ENCODE assay signal across 25 cellular contexts in the genomic region with DNA sequence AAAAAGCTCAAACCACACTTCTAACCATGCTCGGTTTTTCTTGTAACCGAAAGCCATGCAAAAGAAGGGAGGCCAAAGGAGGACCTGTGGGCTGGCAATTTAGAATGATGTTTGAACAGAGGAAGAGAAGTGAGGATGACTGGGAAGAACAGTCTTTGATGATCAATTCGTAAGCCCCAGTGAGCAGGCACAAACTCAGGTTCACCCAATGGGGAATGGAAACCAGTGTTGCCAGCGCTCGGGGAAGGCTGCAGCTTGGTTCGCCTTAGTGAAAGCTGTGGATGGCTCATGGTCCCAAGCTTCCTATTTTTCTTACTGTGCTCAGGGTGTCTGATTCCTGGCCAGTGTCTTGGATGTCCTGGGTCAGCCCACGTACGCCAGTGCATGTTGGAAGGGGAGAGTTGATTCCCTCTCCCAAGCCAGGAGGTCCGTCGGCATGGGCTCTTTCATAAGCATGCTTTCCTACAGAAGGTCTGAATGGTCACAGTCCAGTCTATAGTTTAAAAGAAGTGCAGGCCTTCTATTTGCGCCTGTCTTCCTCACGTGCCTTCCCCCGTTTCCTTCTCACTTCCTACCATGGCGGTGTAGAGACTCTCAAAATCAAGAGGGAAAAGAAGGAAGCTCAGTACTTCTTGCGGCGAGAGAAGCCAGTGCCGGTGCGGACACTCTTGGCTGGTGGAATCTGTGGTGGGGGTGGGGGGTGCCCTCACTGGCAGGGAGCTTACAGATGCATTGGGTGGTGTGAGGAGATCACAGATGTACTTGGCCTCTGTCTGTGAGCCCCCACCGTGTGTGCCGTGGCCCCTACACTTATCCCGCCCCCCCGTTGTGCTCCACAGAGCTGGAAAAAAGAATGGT.
A peak's percentile ranks its signal among the peaks of the same experiment; 100 is the strongest.
DNase-seq lines count a peak whose midpoint lies in the region; TF ChIP-seq lines count a peak whose summit lies in the region.
"Had no signal": no experiment of that assay in that cellular context is flagged by ENCODE, and none has a peak within 500 bp of the region (broad histone marks: within the 10 kb centered on the region; RNA-seq: fewer than 3 reads in every experiment).

No MANE protein-coding gene starts in this region.

- POLR2A ChIA-PET in HEK293T (lab: Yijun Ruan, JAX): interaction anchor here (0.7 kb wide), 1 partner anchor 80 kb away, joined by 3 read pairs; a partner anchor contains a TSS

- H3K36me3 ChIP-seq in colonic mucosa: no peaks in the 10 kb centered on the region
- no peaks in the 10 kb centered on the region for H3K36me3 ChIP-seq in rectal smooth muscle tissue (ENCODE audit: control insufficient read depth, insufficient read depth, low read length)
- no peaks in the 10 kb centered on the region for H3K36me3 ChIP-seq in urinary bladder (ENCODE audit: insufficient read depth)
- H3K36me3 ChIP-seq: esophagus squamous epithelium, gastrocnemius medialis, left lung, tibial nerve had no signal

- H3K27me3 Mint-ChIP-seq in endothelial cell (ENCODE audit: unreplicated experiment): no peaks in the 10 kb centered on the region

- peaks cover 11% of the 10 kb centered on the region for H3K4me1 Mint-ChIP-seq in endothelial cell (ENCODE audit: unreplicated experiment)
- H3K4me1 Mint-ChIP-seq: activated CD4-positive, alpha-beta memory T cell treated with anti-CD3 and anti-CD28 coated beads, Interleukin-2, amount 10 ng/mL, durations not matched to agents 7 days and 5 days; activated T-helper 17 cell treated with anti-CD3 and anti-CD28 coated beads, Interleukin-2, amount 50 U/mL, for 72 hours; natural killer cell had no signal

- intact Hi-C loops in colonic mucosa (cut with DNase I): no loop called here

- no peaks in the 10 kb centered on the region for H3K9me3 ChIP-seq in colonic mucosa

- no peak for TF ChIP-seq CTCF in colonic mucosa (IDR thresholded peaks at IDR 0.05)
- no peak for TF ChIP-seq CTCF in endothelial cell (IDR thresholded peaks at IDR 0.05; ENCODE audit: unreplicated experiment)

- WGBS in urinary bladder: 81% methylated on average over 22 of the region's 22 CpGs

- DNase-seq in colonic mucosa (peak; percentile 13), left kidney (ENCODE audit: low read depth, low spot score) (peak; percentile 56), endothelial cell (ENCODE audit: low spot score) (no peak), 8988T (no peak), HEK293T (ENCODE audit: extremely low spot score) (no peak)
- DNase-seq: activated CD4-positive, alpha-beta memory T cell treated with anti-CD3 and anti-CD28 coated beads, Interleukin-2, amount 10 ng/mL, durations not matched to agents 7 days and 5 days; activated CD8-positive, alpha-beta memory T cell treated with anti-CD3 and anti-CD28 coated beads, Interleukin-2, amount 50 U/mL, for 48 hours; DMS79 treated with DMSO at 0.1 percent for 48 hours; effector memory CD8-positive, alpha-beta T cell; esophagus squamous epithelium; gastrocnemius medialis; GF-D8; HCEC 1CT; left lung; MV-4-11; natural killer cell had no signal

- H3K27me3 ChIP-seq in colonic mucosa: no peaks in the 10 kb centered on the region
- H3K27me3 ChIP-seq in rectal smooth muscle tissue (ENCODE audit: control insufficient read depth, insufficient read depth, low read length): no peaks in the 10 kb centered on the region
- H3K27me3 ChIP-seq: gastrocnemius medialis, left lung, tibial nerve had no signal

- no peak overlapping the region for H3K4me3 ChIP-seq in colonic mucosa
- H3K4me3 ChIP-seq in rectal smooth muscle tissue (ENCODE audit: low read length): no peak overlapping the region
- no peak overlapping the region for H3K4me3 ChIP-seq in urinary bladder (ENCODE audit: low read depth, low read length)
- H3K4me3 ChIP-seq: esophagus squamous epithelium, gastrocnemius medialis, left lung, SK-N-MC, tibial nerve had no signal

- H3K9ac ChIP-seq in colonic mucosa (ENCODE audit: low read depth in 2 of 2, low read length in 2 of 2): no peak overlapping the region
- H3K9ac ChIP-seq in rectal smooth muscle tissue (ENCODE audit: low read length): no peak overlapping the region

- peaks cover 5% of the 10 kb centered on the region for H3K9me3 Mint-ChIP-seq in endothelial cell (ENCODE audit: unreplicated experiment)

- H3K36me3 Mint-ChIP-seq in endothelial cell (ENCODE audit: low read depth, unreplicated experiment): peaks cover 4% of the 10 kb centered on the region

- H3K27ac Mint-ChIP-seq in endothelial cell (ENCODE audit: unreplicated experiment): no peak overlapping the region
- H3K27ac Mint-ChIP-seq: activated CD4-positive, alpha-beta memory T cell treated with anti-CD3 and anti-CD28 coated beads, Interleukin-2, amount 10 ng/mL, durations not matched to agents 7 days and 5 days; activated naive CD4-positive, alpha-beta T cell treated with anti-CD3 and anti-CD28 coated beads, Interleukin-2, amount 50 U/mL, for 72 hours; activated T-helper 17 cell treated with anti-CD3 and anti-CD28 coated beads, Interleukin-2, amount 50 U/mL, for 72 hours; effector memory CD8-positive, alpha-beta T cell; natural killer cell; stimulated activated naive CD8-positive, alpha-beta T cell treated with anti-CD3 and anti-CD28 coated beads, Interleukin-15, Interleukin-2, amounts not matched to agents 100 ng/mL and 50 ng/mL, for 24 hours had no signal

- no peaks in the 10 kb centered on the region for H3K4me1 ChIP-seq in colonic mucosa
- H3K4me1 ChIP-seq in rectal smooth muscle tissue (ENCODE audit: control insufficient read depth, insufficient read depth, low read length): no peaks in the 10 kb centered on the region
- no peaks in the 10 kb centered on the region for H3K4me1 ChIP-seq in urinary bladder (ENCODE audit: insufficient read depth)
- H3K4me1 ChIP-seq: gastrocnemius medialis had no signal

- no peak overlapping the region for H3K4me3 Mint-ChIP-seq in endothelial cell (ENCODE audit: unreplicated experiment)
- H3K4me3 Mint-ChIP-seq: activated CD4-positive, alpha-beta memory T cell treated with anti-CD3 and anti-CD28 coated beads, Interleukin-2, amount 10 ng/mL, durations not matched to agents 7 days and 5 days; activated T-helper 17 cell treated with anti-CD3 and anti-CD28 coated beads, Interleukin-2, amount 50 U/mL, for 72 hours; effector memory CD8-positive, alpha-beta T cell; natural killer cell; stimulated activated naive CD8-positive, alpha-beta T cell treated with anti-CD3 and anti-CD28 coated beads, Interleukin-15, Interleukin-2, amounts not matched to agents 100 ng/mL and 50 ng/mL, for 24 hours had no signal

- H3K27ac ChIP-seq in colonic mucosa (peak overlapping the region; percentile 22), rectal smooth muscle tissue (ENCODE audit: low read depth, low read length) (peak overlapping the region; percentile 10), urinary bladder (ENCODE audit: low read depth) (peak overlapping the region; percentile 68)
- H3K27ac ChIP-seq: C4-2B, gastrocnemius medialis, left lung, RWPE1, SK-N-MC had no signal

- CTCF ChIA-PET in HEK293T (lab: Yijun Ruan, JAX): interaction anchor here (0.6 kb wide), 1 partner anchor 276 kb away, joined by 3 read pairs; no protein-coding TSS in a partner anchor

TF ChIP-seq in HEK293T, 16 proteins besides CTCF, POLR2A, EP300 and RAD21:
- TF ChIP-seq TARDBP (IDR thresholded peaks at IDR 0.05) (no peak), FOXA1 (IDR thresholded peaks at IDR 0.05) (no peak), L3MBTL2 (conservative IDR thresholded peaks at IDR 0.05) (no peak), SP1 (IDR thresholded peaks at IDR 0.05) (no peak), NFRKB (IDR thresholded peaks at IDR 0.05) (no peak), CTBP1 (IDR thresholded peaks at IDR 0.05; ENCODE audit: borderline replicate concordance) (no peak), ARNT (IDR thresholded peaks at IDR 0.05) (no peak), LEF1 (IDR thresholded peaks at IDR 0.05; ENCODE audit: borderline replicate concordance) (no peak), SUZ12 (IDR thresholded peaks at IDR 0.05) (no peak), HDGF (IDR thresholded peaks at IDR 0.05; ENCODE audit: borderline replicate concordance) (no peak), ZNF384 (IDR thresholded peaks at IDR 0.05) (no peak), FOXK2 (IDR thresholded peaks at IDR 0.05) (no peak), FOXM1 (IDR thresholded peaks at IDR 0.05; ENCODE audit: borderline replicate concordance) (no peak), BHLHE40 (IDR thresholded peaks at IDR 0.05; ENCODE audit: borderline replicate concordance) (no peak), ELF4 (IDR thresholded peaks at IDR 0.05) (no peak)
- TF ChIP-seq, protein P1, sequence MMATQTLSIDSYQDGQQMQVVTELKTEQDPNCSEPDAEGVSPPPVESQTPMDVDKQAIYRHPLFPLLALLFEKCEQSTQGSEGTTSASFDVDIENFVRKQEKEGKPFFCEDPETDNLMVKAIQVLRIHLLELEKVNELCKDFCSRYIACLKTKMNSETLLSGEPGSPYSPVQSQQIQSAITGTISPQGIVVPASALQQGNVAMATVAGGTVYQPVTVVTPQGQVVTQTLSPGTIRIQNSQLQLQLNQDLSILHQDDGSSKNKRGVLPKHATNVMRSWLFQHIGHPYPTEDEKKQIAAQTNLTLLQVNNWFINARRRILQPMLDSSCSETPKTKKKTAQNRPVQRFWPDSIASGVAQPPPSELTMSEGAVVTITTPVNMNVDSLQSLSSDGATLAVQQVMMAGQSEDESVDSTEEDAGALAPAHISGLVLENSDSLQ (IDR thresholded peaks at IDR 0.05): no peak

Comparison
In these comparisons a context has a peak if more than half of its experiments do, and no peak if none do; other contexts are left out.
1. DNase-seq: peak in colonic mucosa (single experiment) and left kidney (single experiment); none in endothelial cell (single experiment), 8988T (single experiment) and HEK293T (single experiment).
2. H3K27ac ChIP-seq: peak in every context shown above with its lines; median percentile 68 in urinary bladder; 22 in colonic mucosa; 10 in rectal smooth muscle tissue.